11 cellular contexts compared by ENCODE assay signal in the genomic region with DNA sequence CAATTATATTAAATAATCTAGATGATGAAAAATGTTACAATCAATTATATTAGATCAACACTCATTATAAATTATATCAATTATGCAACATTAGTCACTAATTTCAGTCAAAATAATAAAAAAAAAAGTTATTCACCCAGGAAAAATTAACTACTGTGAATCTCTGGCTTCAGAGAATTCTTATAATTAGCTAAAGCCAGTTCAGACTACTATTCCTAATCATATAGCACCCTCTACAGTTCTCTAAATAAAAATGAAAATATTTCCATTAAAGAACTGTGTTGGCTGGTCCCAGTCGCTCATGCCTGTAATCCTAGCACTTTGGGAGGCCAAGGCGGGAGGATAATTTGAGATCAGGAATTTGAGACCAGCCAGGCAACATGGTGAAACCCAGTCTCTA. TPM values are rescaled to one million over a fixed set of nuclear protein-coding genes. Genes with fewer than 3 reads are reported as not detected.
A peak's percentile ranks its signal among the peaks of the same experiment; 100 is the strongest.
DNase-seq lines count a peak whose midpoint lies in the region; ATAC-seq and TF ChIP-seq lines count a peak whose summit lies in the region.
"Had no signal": no experiment of that assay in that cellular context is flagged by ENCODE, and none has a peak within 500 bp of the region (broad histone marks: within the 10 kb centered on the region; RNA-seq: fewer than 3 reads in every experiment).

No MANE protein-coding gene starts in this region.

- H3K9me3 ChIP-seq in heart right ventricle (no peaks in the 10 kb centered on the region), right atrium auricular region (no peaks in the 10 kb centered on the region)
- H3K9me3 ChIP-seq: SJSA1 had no signal

- peak in 3 of 8 donors; percentile 49 to 67 (median 57) for ATAC-seq in heart right ventricle
- ATAC-seq in foreskin keratinocyte: no peak

- peaks cover 0 to 28% (median 12%) of the 10 kb centered on the region in 9 donors for H3K4me1 ChIP-seq in heart right ventricle
- peaks cover 0 to 9% of the 10 kb centered on the region in 2 donors for H3K4me1 ChIP-seq in right atrium auricular region
- H3K4me1 ChIP-seq in foreskin keratinocyte: peaks cover 11% of the 10 kb centered on the region
- H3K4me1 ChIP-seq: SJSA1 had no signal

- 56 to 61% methylated on average over 2 of the region's 2 CpGs for WGBS in heart right ventricle, 2 donors

- TF ChIP-seq CTCF in heart right ventricle (IDR thresholded peaks at IDR 0.05) (peak in 8 of 9 donors; percentile 9 to 62 (median 42)), right atrium auricular region (IDR thresholded peaks at IDR 0.05) (peak in 1 of 2 donors; percentile 43), foreskin keratinocyte (conservative IDR thresholded peaks at IDR 0.05) (peak; percentile 27)

- H3K36me3 ChIP-seq in heart right ventricle (peaks cover 0 to 16% (median 0%) of the 10 kb centered on the region in 9 donors), right atrium auricular region (no peaks in the 10 kb centered on the region)
- H3K36me3 ChIP-seq: SJSA1 had no signal

- no peaks in the 10 kb centered on the region for H3K27me3 ChIP-seq in heart right ventricle
- no peaks in the 10 kb centered on the region for H3K27me3 ChIP-seq in right atrium auricular region
- no peaks in the 10 kb centered on the region for H3K27me3 ChIP-seq in foreskin keratinocyte
- H3K27me3 ChIP-seq: SJSA1 had no signal

- no peak for DNase-seq in heart right ventricle
- DNase-seq in right atrium auricular region (ENCODE audit: low spot score): no peak
- peak; percentile 4 for DNase-seq in RPMI7951 (ENCODE audit: low read depth)
- no peak for DNase-seq in foreskin keratinocyte
- DNase-seq in activated T-cell treated with anti-CD3 and anti-CD28 coated beads, Interleukin-2, amount 50 U/mL, for 1 hour: no peak
- no peak for DNase-seq in RPMI8226
- DNase-seq in foreskin melanocyte: no peak
- no peak for DNase-seq in T-helper 9 cell
- DNase-seq: CD4-positive, alpha-beta memory T cell; MV-4-11 had no signal

- intact Hi-C loops in heart right ventricle (cut with DNase I): loop anchor here in 1 of 10 donors (5.0 kb wide), 1 partner anchor 157 kb away; no protein-coding TSS in a partner anchor

- H3K27ac ChIP-seq in heart right ventricle: no peak overlapping the region
- H3K27ac ChIP-seq in right atrium auricular region: no peak overlapping the region
- H3K27ac ChIP-seq in foreskin keratinocyte: no peak overlapping the region
- H3K27ac ChIP-seq: SJSA1 had no signal

- H3K4me3 ChIP-seq in heart right ventricle: no peak overlapping the region
- no peak overlapping the region for H3K4me3 ChIP-seq in right atrium auricular region
- H3K4me3 ChIP-seq: SJSA1 had no signal

RNA-seq across cellular contexts. Expression of gene XPO4, which starts 33.0 kb away (rescaled TPM):
- total RNA-seq in heart right ventricle (10 to 100 TPM; 13.6 to 68.1 (median 38.7) TPM), right atrium auricular region (10 to 100 TPM in 1 of 2 donors, 1 to 10 TPM in 1; 9.7 to 10.6 TPM), foreskin keratinocyte (21.1 and 22.5 TPM in 2 replicates)
- polyA plus RNA-seq in heart right ventricle (1 to 10 TPM; 3.5 to 5.7 TPM), foreskin keratinocyte (3.3 and 3.6 TPM in 2 replicates)
- total RNA-seq in RPMI7951 (2014; rRNA removed; shearing (Covaris generic)): 15.4 and 16.0 TPM in 2 replicates
